In the genomic region with DNA sequence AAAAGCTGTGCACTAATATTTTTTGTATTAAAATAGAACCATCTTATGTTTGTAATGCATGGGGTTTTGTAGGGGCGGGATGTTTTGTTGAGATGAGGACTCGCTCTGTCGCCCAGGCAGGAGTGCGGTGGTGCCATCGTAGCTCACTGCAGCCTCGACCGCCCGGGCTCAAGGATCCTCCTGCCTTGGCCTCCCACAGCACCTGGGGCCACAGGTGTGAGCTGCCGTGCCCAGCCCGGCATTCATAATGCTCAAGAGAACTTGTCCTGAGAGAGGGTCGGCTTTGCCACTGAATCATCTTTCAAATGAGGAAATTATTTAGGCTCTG, we compare ENCODE assay signal across 21 cellular contexts. TPM values are rescaled to one million over a fixed set of nuclear protein-coding genes. Genes with fewer than 3 reads are reported as not detected.
"Had no signal": no experiment of that assay in that cellular context is flagged by ENCODE, and none has a peak within 500 bp of the region (broad histone marks: within the 10 kb centered on the region; RNA-seq: fewer than 3 reads in every experiment).

No MANE protein-coding gene starts in this region.

- H3K27me3 ChIP-seq: ascending aorta, breast epithelium, hepatocyte, right lobe of liver had no signal

- H3K36me3 ChIP-seq: ascending aorta, breast epithelium, gastroesophageal sphincter, left lung, right lobe of liver had no signal

- DNase-seq: activated CD4-positive, alpha-beta memory T cell treated with anti-CD3 and anti-CD28 coated beads, Interleukin-2, amount 10 ng/mL, durations not matched to agents 7 days and 5 days; activated CD4-positive, alpha-beta T cell treated with anti-CD3 and anti-CD28 coated beads for 36 hours; activated T-cell treated with anti-CD3 and anti-CD28 coated beads, Interleukin-2, amount 50 U/mL, for 48 hours; cerebellar nuclear complex; islet precursor cell; mesenchymal stem cell; naive thymus-derived CD8-positive, alpha-beta T cell; occipital lobe; psoas muscle; stimulated activated naive CD8-positive, alpha-beta T cell treated with anti-CD3 and anti-CD28 coated beads, Interleukin-15, Interleukin-2, amounts not matched to agents 100 U/mL and 50 U/mL, for 24 hours; SW 1271; T-helper 9 cell had no signal

- H3K27ac ChIP-seq: ascending aorta, breast epithelium, gastroesophageal sphincter, hepatocyte, left lung, psoas muscle, right lobe of liver had no signal

- H3K4me3 ChIP-seq: ascending aorta, breast epithelium, gastroesophageal sphincter, hepatocyte, left lung, psoas muscle, right lobe of liver, smooth muscle cell had no signal

- H3K9me3 ChIP-seq: ascending aorta, gastroesophageal sphincter, psoas muscle, right lobe of liver had no signal

- ATAC-seq: activated CD4-positive, alpha-beta T cell treated with anti-CD3 and anti-CD28 coated beads for 36 hours; gastroesophageal sphincter; left lung; naive thymus-derived CD8-positive, alpha-beta T cell; psoas muscle; right lobe of liver; stimulated activated naive CD8-positive, alpha-beta T cell treated with anti-CD3 and anti-CD28 coated beads, Interleukin-15, Interleukin-2, amounts not matched to agents 100 U/mL and 50 U/mL, for 24 hours had no signal

RNA-seq across cellular contexts. Expression of gene RNF223, which starts 44.8 kb away (rescaled TPM):
- total RNA-seq: activated CD4-positive, alpha-beta memory T cell treated with anti-CD3 and anti-CD28 coated beads, Interleukin-2, amount 10 ng/mL, durations not matched to agents 7 days and 5 days; activated CD4-positive, alpha-beta T cell treated with anti-CD3 and anti-CD28 coated beads for 36 hours; ascending aorta; naive thymus-derived CD8-positive, alpha-beta T cell; occipital lobe; psoas muscle; right lobe of liver; SK-MEL-5 had no signal

RNA-seq across cellular contexts. Expression of gene TTLL10, which starts 54.8 kb away (rescaled TPM):
- total RNA-seq: activated CD4-positive, alpha-beta memory T cell treated with anti-CD3 and anti-CD28 coated beads, Interleukin-2, amount 10 ng/mL, durations not matched to agents 7 days and 5 days; activated CD4-positive, alpha-beta T cell treated with anti-CD3 and anti-CD28 coated beads for 36 hours; ascending aorta; dermis microvascular lymphatic vessel endothelial cell; hepatocyte; naive thymus-derived CD8-positive, alpha-beta T cell; occipital lobe; right lobe of liver; SK-MEL-5; smooth muscle cell had no signal
